ENCODE assay signal across 8 cellular contexts in the genomic region with DNA sequence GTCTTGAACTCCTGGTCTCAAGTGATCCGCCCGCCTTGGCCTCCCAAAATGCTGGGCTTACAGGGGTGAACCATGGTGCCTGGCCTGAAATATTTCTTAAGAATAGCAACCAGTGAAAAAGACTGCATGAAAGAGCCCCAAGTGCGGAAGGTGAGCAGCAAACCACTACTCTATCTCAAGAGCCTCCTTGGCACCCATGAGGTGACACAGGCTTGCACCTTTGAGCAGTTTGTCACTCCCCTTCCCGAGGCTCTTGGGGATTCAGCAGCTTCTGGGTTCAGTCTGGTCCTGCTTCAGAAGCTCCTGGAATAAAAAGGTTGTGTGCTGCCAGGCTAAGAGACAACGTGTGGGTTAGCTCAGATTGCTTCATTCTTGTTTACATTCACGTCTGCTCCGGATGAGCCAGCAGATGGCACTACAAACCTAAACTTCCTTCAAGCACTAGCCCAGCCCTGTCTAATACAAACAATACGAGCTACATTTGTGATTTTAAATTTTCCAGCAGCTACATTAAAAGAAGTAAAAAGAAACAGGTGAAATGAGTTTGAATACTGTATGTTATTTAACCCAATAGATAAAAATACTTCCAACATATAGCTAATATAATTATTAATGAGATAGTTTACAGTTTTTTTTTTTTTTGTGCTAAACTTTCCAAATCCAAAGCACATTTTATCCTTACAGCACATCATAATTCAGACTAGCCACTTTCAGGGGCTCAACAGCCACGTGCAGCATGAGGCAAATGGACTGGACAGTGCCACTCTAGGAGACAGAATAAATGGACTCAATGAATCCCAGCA. TPM values are rescaled to one million over a fixed set of nuclear protein-coding genes. Genes with fewer than 3 reads are reported as not detected.
A peak's percentile ranks its signal among the peaks of the same experiment; 100 is the strongest.
DNase-seq lines count a peak whose midpoint lies in the region; ATAC-seq, FAIRE-seq and TF ChIP-seq lines count a peak whose summit lies in the region.

No MANE protein-coding gene starts in this region.

- H3K4me3 ChIP-seq in mucosa of descending colon: no peak overlapping the region

- FAIRE-seq in endometrium (lab: Jason Lieb, UNC): peak; percentile 87

- TF ChIP-seq CTCF in C4-2B (conservative IDR thresholded peaks at IDR 0.05): peak; percentile 48
- peak; percentile 35 for TF ChIP-seq CTCF in mucosa of descending colon (IDR thresholded peaks at IDR 0.05)

- H3K27me3 Mint-ChIP-seq in stimulated activated naive CD8-positive, alpha-beta T cell treated with anti-CD3 and anti-CD28 coated beads, Interleukin-15, Interleukin-2, amounts not matched to agents 100 ng/mL and 50 ng/mL, for 24 hours: no peaks in the 10 kb centered on the region

- peak overlapping the region; percentile 33 for H3K27ac ChIP-seq in C4-2B

- no peaks in the 10 kb centered on the region for H3K9me3 ChIP-seq in mucosa of descending colon

- peaks cover 90% of the 10 kb centered on the region for H3K36me3 Mint-ChIP-seq in stimulated activated naive CD8-positive, alpha-beta T cell treated with anti-CD3 and anti-CD28 coated beads, Interleukin-15, Interleukin-2, amounts not matched to agents 100 ng/mL and 50 ng/mL, for 24 hours (ENCODE audit: low read depth)

- peaks cover 12% of the 10 kb centered on the region for H3K4me1 ChIP-seq in mucosa of descending colon (ENCODE audit: low read depth)

- H3K27ac Mint-ChIP-seq in stimulated activated naive CD8-positive, alpha-beta T cell treated with anti-CD3 and anti-CD28 coated beads, Interleukin-15, Interleukin-2, amounts not matched to agents 100 ng/mL and 50 ng/mL, for 24 hours: peak overlapping the region; percentile 31

- intact Hi-C loops in mucosa of descending colon (cut with DNase I, micrococcal nuclease): loop anchor here (5.0 to 10.0 kb wide), 3 partner anchors 454 to 537 kb away; no protein-coding TSS in a partner anchor

- peaks cover 49% of the 10 kb centered on the region for H3K4me1 Mint-ChIP-seq in stimulated activated naive CD8-positive, alpha-beta T cell treated with anti-CD3 and anti-CD28 coated beads, Interleukin-15, Interleukin-2, amounts not matched to agents 100 ng/mL and 50 ng/mL, for 24 hours (ENCODE audit: low read depth)

- H3K9me3 Mint-ChIP-seq in stimulated activated naive CD8-positive, alpha-beta T cell treated with anti-CD3 and anti-CD28 coated beads, Interleukin-15, Interleukin-2, amounts not matched to agents 100 ng/mL and 50 ng/mL, for 24 hours: no peaks in the 10 kb centered on the region

- no peaks in the 10 kb centered on the region for H3K36me3 ChIP-seq in mucosa of descending colon (ENCODE audit: low read depth)

- ATAC-seq in GM19324 (IDR thresholded peaks at IDR 0.05; ENCODE audit: low FRiP score, unreplicated experiment) (peak; percentile 63), mucosa of descending colon (peak; percentile 92)

- DNase-seq in HUDEP-2 (lab: John Stamatoyannopoulos, UW; ENCODE audit: unreplicated experiment in 76 of 76) (peak in 57 of 76 experiments; percentile 5 to 75 (median 36)), NOMO-1 treated with dmso at 0.1 percent for 144 hours (lab: John Stamatoyannopoulos, UW; ENCODE audit: unreplicated experiment) (peak; percentile 7), mucosa of descending colon (peak in 2 of 3 donors; percentile 58 to 85)
- peak; percentile 38 for DNase-seq in activated CD8-positive, alpha-beta memory T cell treated with anti-CD3 and anti-CD28 coated beads, Interleukin-2, amount 50 U/mL, for 1 hour (ENCODE audit: extremely low read depth)

- H3K4me3 Mint-ChIP-seq in stimulated activated naive CD8-positive, alpha-beta T cell treated with anti-CD3 and anti-CD28 coated beads, Interleukin-15, Interleukin-2, amounts not matched to agents 100 ng/mL and 50 ng/mL, for 24 hours: no peak overlapping the region

RNA-seq across cellular contexts. Expression of gene GJA10, which starts 46.2 kb away (rescaled TPM):
- total RNA-seq in mucosa of descending colon: not detected

Comparison
In these comparisons a context has a peak if more than half of its experiments do, and no peak if none do; other contexts are left out.
1. DNase-seq: peak in every context shown above with its lines; median percentile 72 in mucosa of descending colon; 38 in activated CD8-positive, alpha-beta memory T cell treated with anti-CD3 and anti-CD28 coated beads, Interleukin-2, amount 50 U/mL, for 1 hour; 36 in HUDEP-2; 7 in NOMO-1 treated with dmso at 0.1 percent for 144 hours.